Comparison of ENCODE assay signal across 32 cellular contexts in genomic region chr5:172562443-172562842, GRCh38.
"Had no signal": no experiment of that assay in that cellular context is flagged by ENCODE, and none has a peak within 500 bp of the region (broad histone marks: within the 10 kb centered on the region; RNA-seq: fewer than 3 reads in every experiment).

No MANE protein-coding gene starts in this region.

- ATAC-seq: activated CD4-positive, CD25-positive, alpha-beta regulatory T cell treated with anti-CD3 and anti-CD28 coated beads, Interleukin-2, amount 50 U/mL, for 24 hours; activated CD8-positive, alpha-beta T cell treated with anti-CD3 and anti-CD28 coated beads for 36 hours; activated T-cell treated with anti-CD3 and anti-CD28 coated beads, Interleukin-2, amount 50 U/mL, for 4 hours; activated T-helper 17 cell treated with anti-CD3 and anti-CD28 coated beads, Interleukin-2, amount 50 U/mL, for 72 hours; effector memory CD8-positive, alpha-beta T cell; foreskin keratinocyte; gastrocnemius medialis; heart left ventricle; T-helper 17 cell had no signal

- H3K4me3 ChIP-seq: esophagus muscularis mucosa, gastrocnemius medialis, heart left ventricle had no signal

- FAIRE-seq: astrocyte, colon had no signal

- H3K27me3 ChIP-seq: esophagus muscularis mucosa, gastrocnemius medialis, heart left ventricle had no signal

- H3K9me3 ChIP-seq: esophagus muscularis mucosa, gastrocnemius medialis, heart left ventricle had no signal

- H3K36me3 ChIP-seq: brain microvascular endothelial cell, esophagus muscularis mucosa, gastrocnemius medialis, heart left ventricle, WERI-Rb-1 had no signal

- H3K27ac ChIP-seq: brain microvascular endothelial cell, esophagus muscularis mucosa, foreskin keratinocyte, gastrocnemius medialis, heart left ventricle, WERI-Rb-1 had no signal

- DNase-seq: activated B cell treated with CpG ODN at 0.5 μM for 24 hours; activated CD4-positive, alpha-beta T cell treated with anti-CD3 and anti-CD28 coated beads for 48 hours; activated CD4-positive, alpha-beta T cell treated with anti-CD3 and anti-CD28 coated beads, Interleukin-2, amount 50 U/mL, for 1 hour; activated CD4-positive, alpha-beta T cell treated with anti-CD3 and anti-CD28 coated beads, Interleukin-2, amount 50 U/mL, for 48 hours; activated CD8-positive, alpha-beta memory T cell treated with anti-CD3 and anti-CD28 coated beads for 24 hours; activated CD8-positive, alpha-beta T cell treated with anti-CD3 and anti-CD28 coated beads for 36 hours; activated effector memory CD4-positive, alpha-beta T cell treated with Interleukin-2 at 50 U/mL for 16 hours; activated gamma-delta T cell treated with Interleukin-2 at 50 U/mL for 16 hours; activated naive CD4-positive, alpha-beta T cell treated with anti-CD3 and anti-CD28 coated beads, Interleukin-2, amount 50 U/mL, for 16 hours; activated naive CD4-positive, alpha-beta T cell treated with Interleukin-2 at 50 U/mL for 16 hours; activated T-cell treated with anti-CD3 and anti-CD28 coated beads, Interleukin-2, amount 50 U/mL, for 4 hours; amniotic stem cell; anterior cingulate cortex; brain microvascular endothelial cell; caudate nucleus; cortex of kidney; dermis blood vessel endothelial cell; effector CD4-positive, alpha-beta T cell; effector memory CD8-positive, alpha-beta T cell; erythroblast; foreskin keratinocyte; gastrocnemius medialis; glutamatergic neuron; T-helper 17 cell; T1000; WERI-Rb-1 had no signal
